ENCODE assay signal across 2 cellular contexts in genomic region chr7:134472572-134473242, GRCh38.
TF ChIP-seq lines count a peak whose summit lies in the region.

No MANE protein-coding gene starts in this region.

TF ChIP-seq in A549, 52 proteins besides CTCF, POLR2A, EP300 and RAD21:
- 0 out of 2 replicates have a peak, but pooled peaks have one; percentile 14 for TF ChIP-seq NFE2L2 (conservative IDR thresholded peaks at IDR 0.05; ENCODE audit: low read length)
- no peak for TF ChIP-seq RARB (CRISPR knock-in tag; IDR thresholded peaks at IDR 0.05)
- TF ChIP-seq CEBPB (IDR thresholded peaks at IDR 0.05), result peak; percentile 60 to 72
- TF ChIP-seq BHLHE40 (IDR thresholded peaks at IDR 0.05; ENCODE audit: low read depth, low read length), result no peak
- no peak for TF ChIP-seq FOXS1 (CRISPR knock-in tag; IDR thresholded peaks at IDR 0.05)
- no peak for TF ChIP-seq KDM1A (IDR thresholded peaks at IDR 0.05; ENCODE audit: low read depth)
- no peak for TF ChIP-seq HOXB13 (CRISPR knock-in tag; IDR thresholded peaks at IDR 0.05; ENCODE audit: low read depth)

TF ChIP-seq in K562, 482 proteins besides CTCF, POLR2A, EP300 and RAD21:
- TF ChIP-seq CEBPB (tag; IDR thresholded peaks at IDR 0.05) (peak; percentile 67), CBFA2T3 (IDR thresholded peaks at IDR 0.05) (0 out of 2 replicates have a peak, but pooled peaks have one; percentile 22), CEBPG (CRISPR knock-in tag; IDR thresholded peaks at IDR 0.05) (no peak), CEBPG (tag; conservative IDR thresholded peaks at IDR 0.05 in 1 of 2, IDR thresholded peaks at IDR 0.05 in 1 of 2) (peak; percentile 51 to 55; a peak in 2 of 4 replicates), PHF21A (IDR thresholded peaks at IDR 0.05; ENCODE audit: borderline replicate concordance, low read depth) (no peak), ZNF282 (CRISPR knock-in tag; IDR thresholded peaks at IDR 0.05) (no peak), GATA2 (CRISPR knock-in tag; IDR thresholded peaks at IDR 0.05) (no peak)
- TF ChIP-seq, protein P1, sequence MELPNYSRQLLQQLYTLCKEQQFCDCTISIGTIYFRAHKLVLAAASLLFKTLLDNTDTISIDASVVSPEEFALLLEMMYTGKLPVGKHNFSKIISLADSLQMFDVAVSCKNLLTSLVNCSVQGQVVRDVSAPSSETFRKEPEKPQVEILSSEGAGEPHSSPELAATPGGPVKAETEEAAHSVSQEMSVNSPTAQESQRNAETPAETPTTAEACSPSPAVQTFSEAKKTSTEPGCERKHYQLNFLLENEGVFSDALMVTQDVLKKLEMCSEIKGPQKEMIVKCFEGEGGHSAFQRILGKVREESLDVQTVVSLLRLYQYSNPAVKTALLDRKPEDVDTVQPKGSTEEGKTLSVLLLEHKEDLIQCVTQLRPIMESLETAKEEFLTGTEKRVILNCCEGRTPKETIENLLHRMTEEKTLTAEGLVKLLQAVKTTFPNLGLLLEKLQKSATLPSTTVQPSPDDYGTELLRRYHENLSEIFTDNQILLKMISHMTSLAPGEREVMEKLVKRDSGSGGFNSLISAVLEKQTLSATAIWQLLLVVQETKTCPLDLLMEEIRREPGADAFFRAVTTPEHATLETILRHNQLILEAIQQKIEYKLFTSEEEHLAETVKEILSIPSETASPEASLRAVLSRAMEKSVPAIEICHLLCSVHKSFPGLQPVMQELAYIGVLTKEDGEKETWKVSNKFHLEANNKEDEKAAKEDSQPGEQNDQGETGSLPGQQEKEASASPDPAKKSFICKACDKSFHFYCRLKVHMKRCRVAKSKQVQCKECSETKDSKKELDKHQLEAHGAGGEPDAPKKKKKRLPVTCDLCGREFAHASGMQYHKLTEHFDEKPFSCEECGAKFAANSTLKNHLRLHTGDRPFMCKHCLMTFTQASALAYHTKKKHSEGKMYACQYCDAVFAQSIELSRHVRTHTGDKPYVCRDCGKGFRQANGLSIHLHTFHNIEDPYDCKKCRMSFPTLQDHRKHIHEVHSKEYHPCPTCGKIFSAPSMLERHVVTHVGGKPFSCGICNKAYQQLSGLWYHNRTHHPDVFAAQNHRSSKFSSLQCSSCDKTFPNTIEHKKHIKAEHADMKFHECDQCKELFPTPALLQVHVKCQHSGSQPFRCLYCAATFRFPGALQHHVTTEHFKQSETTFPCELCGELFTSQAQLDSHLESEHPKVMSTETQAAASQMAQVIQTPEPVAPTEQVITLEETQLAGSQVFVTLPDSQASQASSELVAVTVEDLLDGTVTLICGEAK (IDR thresholded peaks at IDR 0.05), result 0 out of 2 replicates have a peak, but pooled peaks have one; percentile 44
- TF ChIP-seq, protein P1 (CRISPR knock-in tag; IDR thresholded peaks at IDR 0.05), result no peak
